In genomic region chr6:143528164-143528811, GRCh38 we compare ENCODE assay signal across 12 cellular contexts. TPM values are rescaled to one million over a fixed set of nuclear protein-coding genes. Genes with fewer than 3 reads are reported as not detected.
DNase-seq lines count a peak whose midpoint lies in the region; ATAC-seq and TF ChIP-seq lines count a peak whose summit lies in the region.
"Had no signal": no experiment of that assay in that cellular context is flagged by ENCODE, and none has a peak within 500 bp of the region (broad histone marks: within the 10 kb centered on the region; RNA-seq: fewer than 3 reads in every experiment).

No MANE protein-coding gene starts in this region.

- H3K27me3 Mint-ChIP-seq in activated T-helper 1 cell treated with anti-CD3 and anti-CD28 coated beads, Interleukin-12 subunit alpha, Interleukin-12 subunit beta, Interleukin-2, Interleukin-4 antibody, amounts not matched to agents 30 ng/mL and 10 ng/mL and 1 ng/mL, durations not matched to agents 14 hours and 24 hours and 36 hours (ENCODE audit: insufficient read depth): no peaks in the 10 kb centered on the region
- H3K27me3 Mint-ChIP-seq in glutamatergic neuron (ENCODE audit: unreplicated experiment) (no peaks in the 10 kb centered on the region), neural progenitor cell (ENCODE audit: insufficient read depth, low read depth) (peaks cover 7% of the 10 kb centered on the region)

- ATAC-seq in GM19397 (IDR thresholded peaks at IDR 0.05; ENCODE audit: unreplicated experiment) (peak; percentile 54), HG03432 (IDR thresholded peaks at IDR 0.05; ENCODE audit: unreplicated experiment) (peak; percentile 74), GM19328 (IDR thresholded peaks at IDR 0.05; ENCODE audit: unreplicated experiment) (no peak)

- peaks cover 8% of the 10 kb centered on the region for H3K36me3 Mint-ChIP-seq in activated T-helper 1 cell treated with anti-CD3 and anti-CD28 coated beads, Interleukin-12 subunit alpha, Interleukin-12 subunit beta, Interleukin-2, Interleukin-4 antibody, amounts not matched to agents 30 ng/mL and 10 ng/mL and 1 ng/mL, durations not matched to agents 14 hours and 24 hours and 36 hours (ENCODE audit: low read depth)
- H3K36me3 Mint-ChIP-seq in glutamatergic neuron (ENCODE audit: unreplicated experiment): no peaks in the 10 kb centered on the region
- H3K36me3 Mint-ChIP-seq in neural progenitor cell: peaks cover 1% of the 10 kb centered on the region

- H3K27me3 ChIP-seq in neural progenitor cell: peaks cover 11% of the 10 kb centered on the region
- H3K27me3 ChIP-seq: right atrium auricular region had no signal

- intact Hi-C loops in activated T-helper 1 cell treated with anti-CD3 and anti-CD28 coated beads, Interleukin-12 subunit alpha, Interleukin-12 subunit beta, Interleukin-2, Interleukin-4 antibody, amounts not matched to agents 30 ng/mL and 10 ng/mL and 1 ng/mL, durations not matched to agents 14 hours and 24 hours and 36 hours (cut with micrococcal nuclease): loop anchor here (1.0 kb wide), 3 partner anchors 9 to 18 kb away; partner anchors contain the start of gene FUCA2

- no peak overlapping the region for H3K27ac ChIP-seq in neural progenitor cell
- H3K27ac ChIP-seq: right atrium auricular region had no signal

- H2AFZ ChIP-seq in neural progenitor cell (replicated peaks): no peak overlapping the region

- H3K36me3 ChIP-seq in neural progenitor cell: no peaks in the 10 kb centered on the region
- H3K36me3 ChIP-seq: right atrium auricular region had no signal

- peak; percentile 19 for DNase-seq in CD1c-positive myeloid dendritic cell (ENCODE audit: extremely low spot score)
- no peak for DNase-seq in activated T-helper 1 cell treated with anti-CD3 and anti-CD28 coated beads, Interleukin-12 subunit alpha, Interleukin-12 subunit beta, Interleukin-2, Interleukin-4 antibody, amounts not matched to agents 30 ng/mL and 10 ng/mL and 1 ng/mL, durations not matched to agents 14 hours and 24 hours and 36 hours (ENCODE audit: low spot score)
- DNase-seq in glutamatergic neuron: no peak
- DNase-seq in neural progenitor cell (ENCODE audit: low spot score): no peak
- no peak for DNase-seq in activated CD8-positive, alpha-beta memory T cell treated with anti-CD3 and anti-CD28 coated beads, Interleukin-2, amount 50 U/mL, for 4 hours
- DNase-seq: aorta, DMS79, SHP77 had no signal

- H3F3A ChIP-seq in neural progenitor cell (ENCODE audit: low read depth): no peaks in the 10 kb centered on the region

- no peak overlapping the region for H3K9ac ChIP-seq in neural progenitor cell

- no peaks in the 10 kb centered on the region for H3K79me2 ChIP-seq in neural progenitor cell (ENCODE audit: low read depth)

- peak overlapping the region; percentile 51 for H3K4me3 Mint-ChIP-seq in activated T-helper 1 cell treated with anti-CD3 and anti-CD28 coated beads, Interleukin-12 subunit alpha, Interleukin-12 subunit beta, Interleukin-2, Interleukin-4 antibody, amounts not matched to agents 30 ng/mL and 10 ng/mL and 1 ng/mL, durations not matched to agents 14 hours and 24 hours and 36 hours
- H3K4me3 Mint-ChIP-seq in glutamatergic neuron (ENCODE audit: unreplicated experiment) (no peak overlapping the region), neural progenitor cell (no peak overlapping the region)

- peaks cover 8% of the 10 kb centered on the region for H3K9me3 Mint-ChIP-seq in activated T-helper 1 cell treated with anti-CD3 and anti-CD28 coated beads, Interleukin-12 subunit alpha, Interleukin-12 subunit beta, Interleukin-2, Interleukin-4 antibody, amounts not matched to agents 30 ng/mL and 10 ng/mL and 1 ng/mL, durations not matched to agents 14 hours and 24 hours and 36 hours
- H3K9me3 Mint-ChIP-seq in glutamatergic neuron (ENCODE audit: unreplicated experiment) (no peaks in the 10 kb centered on the region), neural progenitor cell (no peaks in the 10 kb centered on the region)

- H3K27ac Mint-ChIP-seq in activated T-helper 1 cell treated with anti-CD3 and anti-CD28 coated beads, Interleukin-12 subunit alpha, Interleukin-12 subunit beta, Interleukin-2, Interleukin-4 antibody, amounts not matched to agents 30 ng/mL and 10 ng/mL and 1 ng/mL, durations not matched to agents 14 hours and 24 hours and 36 hours: peak overlapping the region; percentile 80
- H3K27ac Mint-ChIP-seq in glutamatergic neuron (ENCODE audit: unreplicated experiment) (no peak overlapping the region), neural progenitor cell (no peak overlapping the region)

- no peak overlapping the region for H3K4me3 ChIP-seq in neural progenitor cell
- H3K4me3 ChIP-seq: right atrium auricular region had no signal

- H4K20me1 ChIP-seq in neural progenitor cell (ENCODE audit: low read depth): no peaks in the 10 kb centered on the region

- no peaks in the 10 kb centered on the region for H3K4me1 ChIP-seq in neural progenitor cell
- H3K4me1 ChIP-seq: right atrium auricular region had no signal

- H3K4me2 ChIP-seq in neural progenitor cell: no peak overlapping the region

- H3K9me3 ChIP-seq in neural progenitor cell (ENCODE audit: low read depth): no peaks in the 10 kb centered on the region
- H3K9me3 ChIP-seq: right atrium auricular region had no signal

- TF ChIP-seq CTCF in glutamatergic neuron (IDR thresholded peaks at IDR 0.05; ENCODE audit: partially characterized antibody, unreplicated experiment) (no peak), neural progenitor cell (IDR thresholded peaks at IDR 0.05) (no peak)

- peaks cover 15% of the 10 kb centered on the region for H3K4me1 Mint-ChIP-seq in activated T-helper 1 cell treated with anti-CD3 and anti-CD28 coated beads, Interleukin-12 subunit alpha, Interleukin-12 subunit beta, Interleukin-2, Interleukin-4 antibody, amounts not matched to agents 30 ng/mL and 10 ng/mL and 1 ng/mL, durations not matched to agents 14 hours and 24 hours and 36 hours (ENCODE audit: low read depth)
- H3K4me1 Mint-ChIP-seq in glutamatergic neuron (ENCODE audit: low read depth, unreplicated experiment) (no peaks in the 10 kb centered on the region), neural progenitor cell (peaks cover 10% of the 10 kb centered on the region)

RNA-seq across cellular contexts. Expression of gene FUCA2, which starts 16.8 kb away (rescaled TPM):
- 15.7 and 16.3 TPM in 2 replicates for total RNA-seq in activated T-helper 1 cell treated with anti-CD3 and anti-CD28 coated beads, Interleukin-12 subunit alpha, Interleukin-12 subunit beta, Interleukin-2, Interleukin-4 antibody, amounts not matched to agents 30 ng/mL and 10 ng/mL and 1 ng/mL, durations not matched to agents 14 hours and 24 hours and 36 hours
- total RNA-seq in glutamatergic neuron (ENCODE audit: unreplicated experiment): 19.2 TPM
- 28.5 and 37.4 TPM in 2 replicates for total RNA-seq in neural progenitor cell (ENCODE audit: low replicate concordance)
